32 cellular contexts compared by ENCODE assay signal in genomic region chr9:106713206-106713605, GRCh38.
"Had no signal": no experiment of that assay in that cellular context is flagged by ENCODE, and none has a peak within 500 bp of the region (broad histone marks: within the 10 kb centered on the region; RNA-seq: fewer than 3 reads in every experiment).

No MANE protein-coding gene starts in this region.

- H3K4me1 ChIP-seq: ascending aorta, body of pancreas had no signal

- DNase-seq: activated effector memory CD4-positive, alpha-beta T cell treated with anti-CD3 and anti-CD28 coated beads, Interleukin-2, amount 50 U/mL, for 16 hours; activated effector memory CD4-positive, alpha-beta T cell treated with Interleukin-2 at 50 U/mL for 16 hours; activated gamma-delta T cell; activated gamma-delta T cell treated with Interleukin-2 at 50 U/mL for 16 hours; activated naive CD4-positive, alpha-beta T cell; activated naive CD4-positive, alpha-beta T cell treated with anti-CD3 and anti-CD28 coated beads for 36 hours; activated naive CD4-positive, alpha-beta T cell treated with anti-CD3 and anti-CD28 coated beads, Interleukin-2, amount 10 ng/mL, durations not matched to agents 7 days and 5 days; activated naive CD4-positive, alpha-beta T cell treated with anti-CD3 and anti-CD28 coated beads, Interleukin-2, amount 50 U/mL, for 16 hours; activated naive CD4-positive, alpha-beta T cell treated with Interleukin-2 at 50 U/mL for 16 hours; activated naive CD8-positive, alpha-beta T cell treated with anti-CD3 and anti-CD28 coated beads for 36 hours; activated naive CD8-positive, alpha-beta T cell treated with anti-CD3 and anti-CD28 coated beads, Interleukin-2, amount 10 ng/mL, durations not matched to agents 7 days and 5 days; activated naive CD8-positive, alpha-beta T cell treated with anti-CD3 and anti-CD28 coated beads, Interleukin-2, amount 50 U/mL, for 24 hours; activated T-cell treated with anti-CD3 and anti-CD28 coated beads, Interleukin-2, amount 50 U/mL, for 1 hour; activated T-cell treated with anti-CD3 and anti-CD28 coated beads, Interleukin-2, amount 50 U/mL, for 24 hours; activated T-cell treated with anti-CD3 and anti-CD28 coated beads, Interleukin-2, amount 50 U/mL, for 4 hours; activated T-cell treated with anti-CD3 and anti-CD28 coated beads, Interleukin-2, amount 50 U/mL, for 48 hours; activated T-cell treated with anti-CD3 and anti-CD28 coated beads, Interleukin-2, amount 50 U/mL, for 72 hours; adrenal gland; amniotic stem cell; amygdala; anterior cingulate cortex; aorta; body of pancreas; brain microvascular endothelial cell; caudate nucleus; central memory CD4-positive, alpha-beta T cell; cerebellar nuclear complex had no signal

- H3K9me3 ChIP-seq: ascending aorta, body of pancreas, breast epithelium had no signal

- H3K27me3 ChIP-seq: adrenal gland, ascending aorta, body of pancreas, brain microvascular endothelial cell, breast epithelium, cardiac muscle cell had no signal

- H3K27ac ChIP-seq: adrenal gland, ascending aorta, body of pancreas, brain microvascular endothelial cell, breast epithelium, cardiac muscle cell had no signal

- H3K36me3 ChIP-seq: adrenal gland, ascending aorta, brain microvascular endothelial cell, breast epithelium, cardiac muscle cell had no signal

- H3K4me3 ChIP-seq: adrenal gland, ascending aorta, body of pancreas, breast epithelium, cardiac muscle cell had no signal

- FAIRE-seq: astrocyte, bronchial epithelial cell had no signal
